Comparison of ENCODE assay signal across 33 cellular contexts in the genomic region with DNA sequence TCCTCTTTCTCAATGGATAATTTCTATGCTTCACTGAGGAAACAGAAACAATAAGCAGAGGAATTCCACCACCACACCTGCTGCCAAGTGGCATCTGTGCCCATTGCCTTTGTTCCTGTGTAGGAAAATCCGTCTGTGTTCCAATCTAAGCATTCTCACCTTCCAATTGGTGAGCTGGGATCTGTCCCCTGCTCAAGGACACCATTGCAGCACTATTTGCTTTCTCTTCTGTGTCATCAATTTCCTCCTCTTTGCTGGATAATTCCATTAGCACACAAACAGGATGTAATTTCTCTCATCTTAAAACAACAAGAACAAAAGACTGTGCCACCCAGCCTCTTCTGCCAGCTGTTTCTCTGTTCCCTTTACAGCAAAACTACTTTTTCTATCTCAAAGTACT. TPM values are rescaled to one million over a fixed set of nuclear protein-coding genes. Genes with fewer than 3 reads are reported as not detected.
DNase-seq lines count a peak whose midpoint lies in the region; ATAC-seq and TF ChIP-seq lines count a peak whose summit lies in the region.
"Had no signal": no experiment of that assay in that cellular context is flagged by ENCODE, and none has a peak within 500 bp of the region (broad histone marks: within the 10 kb centered on the region; RNA-seq: fewer than 3 reads in every experiment).

No MANE protein-coding gene starts in this region.

- H3K4me3 ChIP-seq in left ventricle myocardium inferior, result no peak overlapping the region
- H3K4me3 ChIP-seq in right cardiac atrium (ENCODE audit: low read length), result no peak overlapping the region
- no peak overlapping the region for H3K4me3 ChIP-seq in iPS DF 6.9 (ENCODE audit: low read length)
- no peak overlapping the region for H3K4me3 ChIP-seq in brain microvascular endothelial cell (ENCODE audit: low read depth, low read length)
- H3K4me3 ChIP-seq: cardiac muscle cell, gastroesophageal sphincter, upper lobe of left lung had no signal

- no peak for TF ChIP-seq CTCF in left ventricle myocardium inferior (IDR thresholded peaks at IDR 0.05; ENCODE audit: borderline replicate concordance)
- TF ChIP-seq CTCF in brain microvascular endothelial cell (IDR thresholded peaks at IDR 0.05; ENCODE audit: low read depth, low read length, missing control alignments), result no peak

- H3K27ac ChIP-seq in left ventricle myocardium inferior (replicated peaks), result peak overlapping the region; percentile 5
- H3K27ac ChIP-seq in right cardiac atrium (ENCODE audit: low read length), result no peak overlapping the region
- peak overlapping the region; percentile 48 for H3K27ac ChIP-seq in iPS DF 6.9 (ENCODE audit: low read length)
- H3K27ac ChIP-seq in brain microvascular endothelial cell, result no peak overlapping the region
- H3K27ac ChIP-seq: cardiac muscle cell, gastroesophageal sphincter had no signal

- WGBS in right cardiac atrium, result 47% methylated on average over 1 of the region's 1 CpG
- no CpG with 5 or more reads among the region's 1 CpG for WGBS in iPS DF 6.9 (ENCODE audit: insufficient coverage, insufficient read length)

- peaks cover 51% of the 10 kb centered on the region for H3K4me1 ChIP-seq in left ventricle myocardium inferior
- H3K4me1 ChIP-seq in right cardiac atrium (ENCODE audit: control insufficient read depth, insufficient read depth, low read length), result peaks cover 11% of the 10 kb centered on the region
- peaks cover 4% of the 10 kb centered on the region; the same call in 1 of the 2 replicates for H3K4me1 ChIP-seq in iPS DF 6.9 (ENCODE audit: control insufficient read depth, insufficient read depth, low read length)

- H3K9me3 ChIP-seq in left ventricle myocardium inferior (replicated peaks) (no peaks in the 10 kb centered on the region), right cardiac atrium (ENCODE audit: control insufficient read depth, low read length) (no peaks in the 10 kb centered on the region), iPS DF 6.9 (ENCODE audit: control insufficient read depth, insufficient read depth, low read length) (no peaks in the 10 kb centered on the region)
- H3K9me3 ChIP-seq: gastroesophageal sphincter, SK-N-SH, upper lobe of left lung had no signal

- in situ Hi-C loops in brain microvascular endothelial cell (cut with HindIII; ENCODE audit: low pct_ligation_motif_present, low sequenced_read_pairs), result no loop called here

- intact Hi-C loops in left ventricle myocardium inferior (cut with micrococcal nuclease) (no loop called here), right cardiac atrium (cut with DNase I) (no loop called here)

- H3K36me3 ChIP-seq in left ventricle myocardium inferior, result no peaks in the 10 kb centered on the region
- no peaks in the 10 kb centered on the region for H3K36me3 ChIP-seq in iPS DF 6.9 (ENCODE audit: control insufficient read depth, insufficient read depth, low read length)
- H3K36me3 ChIP-seq in brain microvascular endothelial cell (replicated peaks), result no peaks in the 10 kb centered on the region
- H3K36me3 ChIP-seq: cardiac muscle cell, gastroesophageal sphincter, upper lobe of left lung had no signal

- H3K27me3 ChIP-seq in left ventricle myocardium inferior (ENCODE audit: low read depth), result no peaks in the 10 kb centered on the region
- no peaks in the 10 kb centered on the region for H3K27me3 ChIP-seq in right cardiac atrium (ENCODE audit: control insufficient read depth, insufficient read depth)
- H3K27me3 ChIP-seq in iPS DF 6.9 (ENCODE audit: control insufficient read depth, insufficient read depth, low read length), result no peaks in the 10 kb centered on the region
- H3K27me3 ChIP-seq in brain microvascular endothelial cell (replicated peaks), result no peaks in the 10 kb centered on the region
- H3K27me3 ChIP-seq: cardiac muscle cell, gastroesophageal sphincter, upper lobe of left lung had no signal

- no peak for ATAC-seq in right cardiac atrium
- ATAC-seq: gastroesophageal sphincter, natural killer cell, T-helper 17 cell had no signal

- DNase-seq in left ventricle myocardium inferior (no peak), right cardiac atrium (no peak), NCI-H2196 (lab: John Stamatoyannopoulos, UW; ENCODE audit: unreplicated experiment) (peak; percentile 5), iPS DF 6.9 (ENCODE audit: low read depth, low spot score) (no peak), amygdala (lab: John Stamatoyannopoulos, UW) (no peak), NCI-H524 treated with DMSO at 0.1 percent for 48 hours (lab: John Stamatoyannopoulos, UW) (no peak), brain microvascular endothelial cell (no peak)
- DNase-seq: activated CD4-positive, alpha-beta memory T cell treated with anti-CD3 and anti-CD28 coated beads, Interleukin-2, amount 10 ng/mL, durations not matched to agents 7 days and 5 days; activated CD4-positive, alpha-beta T cell treated with anti-CD3 and anti-CD28 coated beads for 1 hour; activated CD8-positive, alpha-beta memory T cell treated with anti-CD3 and anti-CD28 coated beads, Interleukin-2, amount 50 U/mL, for 48 hours; C1 segment of cervical spinal cord; cortex of kidney; H9; hippocampal formation; immature natural killer cell; natural killer cell; NCI-H1092; NCI-H1930; NCI-H526 treated with DMSO at 0.1 percent for 48 hours; SK-N-SH; stimulated activated CD4-positive, alpha-beta T cell treated with anti-CD3 and anti-CD28 coated beads, Interleukin-2, amount 100 ng/mL, for 48 hours; T-helper 17 cell; upper lobe of left lung had no signal

RNA-seq across cellular contexts. Expression of a gene that starts 25.0 kb away (rescaled TPM):
- total RNA-seq in left ventricle myocardium inferior (not detected), right cardiac atrium (not detected)
- polyA plus RNA-seq in right cardiac atrium, result not detected
- total RNA-seq: activated CD4-positive, alpha-beta memory T cell treated with anti-CD3 and anti-CD28 coated beads, Interleukin-2, amount 10 ng/mL, durations not matched to agents 7 days and 5 days; activated T-helper 2 cell treated with anti-CD3 and anti-CD28 coated beads, Interferon-gamma antibody, Interleukin-2, Interleukin-4, amounts not matched to agents 10 μg/mL and 5 μg/mL and 100 μg/mL, durations not matched to agents 14 hours and 24 hours and 36 hours; cardiac muscle cell; Daoy; fibroblast of lung; gastroesophageal sphincter; H9; lower leg skin; mononuclear cell; natural killer cell; OCI-LY7; osteoblast; T-helper 17 cell; upper lobe of left lung had no signal
- polyA plus RNA-seq: cardiac muscle cell, fibroblast of lung, IgD-negative memory B cell, immature natural killer cell, SK-N-SH had no signal

Comparison
In these comparisons a context has a peak if more than half of its experiments do, and no peak if none do; other contexts are left out.
1. H3K27ac ChIP-seq: peak in left ventricle myocardium inferior (single experiment) and iPS DF 6.9 (single experiment); none in right cardiac atrium (single experiment) and brain microvascular endothelial cell (single experiment).